Comparison of ENCODE assay signal across 1 cellular context in genomic region chr1:18309552-18310155, GRCh38.
TF ChIP-seq lines count a peak whose summit lies in the region.

No MANE protein-coding gene starts in this region.

TF ChIP-seq in H1, 55 proteins besides CTCF, POLR2A, EP300 and RAD21 (continued from another document):
- TF ChIP-seq CHD7 (IDR thresholded peaks at IDR 0.05; ENCODE audit: insufficient replicate concordance, low read length) (no peak), GABPA (IDR thresholded peaks at IDR 0.05; ENCODE audit: borderline replicate concordance, insufficient read depth, low read length) (no peak), PHF8 (conservative IDR thresholded peaks at IDR 0.05; ENCODE audit: low read depth, low read length) (no peak), USF2 (IDR thresholded peaks at IDR 0.05; ENCODE audit: low read length) (no peak), ATF3 (IDR thresholded peaks at IDR 0.05; ENCODE audit: insufficient read depth, low read depth, low read length) (no peak), SIX5 (IDR thresholded peaks at IDR 0.05; ENCODE audit: low read depth, low read length) (no peak), CREB1 (IDR thresholded peaks at IDR 0.05) (no peak), POLR2AphosphoS5 (IDR thresholded peaks at IDR 0.05; ENCODE audit: low read depth, low read length) (no peak), RBBP5 (IDR thresholded peaks at IDR 0.05; ENCODE audit: borderline replicate concordance, low read depth, low read length) (no peak), NRF1 (IDR thresholded peaks at IDR 0.05; ENCODE audit: low read depth, low read length) (no peak), ZNF274 (IDR thresholded peaks at IDR 0.05; ENCODE audit: borderline replicate concordance, extremely low read depth, low read length) (no peak), KDM5A (IDR thresholded peaks at IDR 0.05; ENCODE audit: low read length) (no peak), CTBP2 (IDR thresholded peaks at IDR 0.05; ENCODE audit: borderline replicate concordance, insufficient read depth, insufficient read length, low read length) (no peak), GTF2F1 (IDR thresholded peaks at IDR 0.05; ENCODE audit: borderline replicate concordance, low read depth, low read length) (no peak), SP1 (IDR thresholded peaks at IDR 0.05; ENCODE audit: low read depth, low read length) (no peak)
